Comparison of ENCODE assay signal across 17 cellular contexts in genomic region chr3:146532406-146532805, GRCh38.
"Had no signal": no experiment of that assay in that cellular context is flagged by ENCODE, and none has a peak within 500 bp of the region (broad histone marks: within the 10 kb centered on the region; RNA-seq: fewer than 3 reads in every experiment).

No MANE protein-coding gene starts in this region.

- H3K9me3 ChIP-seq: heart left ventricle, sigmoid colon, suprapubic skin, upper lobe of left lung had no signal

- ATAC-seq: heart left ventricle; left ventricle myocardium superior; stimulated activated naive CD8-positive, alpha-beta T cell treated with anti-CD3 and anti-CD28 coated beads, Interleukin-15, Interleukin-2, amounts not matched to agents 100 U/mL and 50 U/mL, for 24 hours had no signal

- H3K27ac ChIP-seq: brain microvascular endothelial cell, heart left ventricle, sigmoid colon, suprapubic skin, upper lobe of left lung had no signal

- DNase-seq: activated CD4-positive, alpha-beta T cell treated with anti-CD3 and anti-CD28 coated beads, Interleukin-2, amount 50 U/mL, for 4 hours; activated gamma-delta T cell; activated T-cell treated with anti-CD3 and anti-CD28 coated beads, Interleukin-2, amount 50 U/mL, for 1 hour; brain microvascular endothelial cell; dermis blood vessel endothelial cell; endodermal cell; erythroblast; heart left ventricle; islet precursor cell; left ventricle myocardium superior; mesendoderm; nephron progenitor cell; sigmoid colon; stimulated activated CD4-positive, alpha-beta T cell treated with anti-CD3 and anti-CD28 coated beads, Interleukin-2, amount 100 ng/mL, for 48 hours; stimulated activated naive CD8-positive, alpha-beta T cell treated with anti-CD3 and anti-CD28 coated beads, Interleukin-15, Interleukin-2, amounts not matched to agents 100 U/mL and 50 U/mL, for 24 hours; upper lobe of left lung had no signal

- H3K4me3 ChIP-seq: heart left ventricle, sigmoid colon, suprapubic skin, upper lobe of left lung had no signal

- H3K27me3 ChIP-seq: brain microvascular endothelial cell, heart left ventricle, sigmoid colon, suprapubic skin, upper lobe of left lung had no signal
